8 cellular contexts compared by ENCODE assay signal in genomic region chr1:40257688-40258444, GRCh38. TPM values are rescaled to one million over a fixed set of nuclear protein-coding genes. Genes with fewer than 3 reads are reported as not detected.
DNase-seq lines count a peak whose midpoint lies in the region; ATAC-seq and TF ChIP-seq lines count a peak whose summit lies in the region.

ZMPSTE24 (plus strand) TSS chr1:40258236; CDS start chr1:40258272, 36 bp downstream.

- peak within 1 kb of the TSS; percentile 98 for H3K4me3 Mint-ChIP-seq in activated naive CD8-positive, alpha-beta T cell

- 0 to 1% methylated on average over 32 to 48 of the region's 48 CpGs for WGBS in testis, 2 donors

- peaks cover 15% of the 10 kb centered on the region for H3K4me1 ChIP-seq in testis

- ATAC-seq in HG02610 (IDR thresholded peaks at IDR 0.05; ENCODE audit: unreplicated experiment) (peak; percentile 93), omental fat pad (ENCODE audit: low FRiP score) (peak; percentile 98)

- H3K9me3 ChIP-seq in testis, result no peaks in the 10 kb centered on the region

- no peaks in the 10 kb centered on the region for H3K36me3 ChIP-seq in testis (ENCODE audit: low read depth, missing control alignments)

- H3K9me3 Mint-ChIP-seq in activated naive CD8-positive, alpha-beta T cell (ENCODE audit: low read depth), result no peaks in the 10 kb centered on the region

- H3K27ac ChIP-seq in testis, result peak within 1 kb of the TSS; percentile 89 to 95

- H3K4me3 ChIP-seq in GM08714 (ENCODE audit: low read length) (peak within 1 kb of the TSS; percentile 96), testis (peak within 1 kb of the TSS; percentile 88 to 92)

- peak in 1 of 3 donors; percentile 23 for TF ChIP-seq CTCF in omental fat pad (IDR thresholded peaks at IDR 0.05)
- no peak for TF ChIP-seq CTCF in testis (IDR thresholded peaks at IDR 0.05)

- peak; percentile 96 for DNase-seq in NCI-H1105 (lab: John Stamatoyannopoulos, UW)
- DNase-seq in SKM-1 treated with dmso at 0.1 percent for 144 hours (lab: John Stamatoyannopoulos, UW; ENCODE audit: unreplicated experiment), result peak; percentile 95
- DNase-seq in glomerular visceral epithelial cell (ENCODE audit: extremely low spot score), result peak; percentile 98
- DNase-seq in omental fat pad (ENCODE audit: low spot score), result peak; percentile 78
- DNase-seq in testis, result peak; percentile 96

- intact Hi-C loops in testis (cut with DNase I; ENCODE audit: low total_unique reads), result no loop called here

- peak within 1 kb of the TSS; percentile 100 for H3K27ac Mint-ChIP-seq in activated naive CD8-positive, alpha-beta T cell

- peaks cover 15% of the 10 kb centered on the region for H3K36me3 Mint-ChIP-seq in activated naive CD8-positive, alpha-beta T cell

- H3K4me1 Mint-ChIP-seq in activated naive CD8-positive, alpha-beta T cell (ENCODE audit: low read depth), result peaks cover 52% of the 10 kb centered on the region

- no peaks in the 10 kb centered on the region for H3K27me3 ChIP-seq in testis

- peak; percentile 28 for TF ChIP-seq POLR2A in testis (IDR thresholded peaks at IDR 0.05)

- no peaks in the 10 kb centered on the region for H3K27me3 Mint-ChIP-seq in activated naive CD8-positive, alpha-beta T cell

RNA-seq across cellular contexts. Expression of gene ZMPSTE24, which starts in this region (rescaled TPM):
- total RNA-seq in omental fat pad, result 10 to 100 TPM; 34.8 to 38.3 (median 36.2) TPM
- 10 to 100 TPM; 30.4 to 31.3 TPM for total RNA-seq in testis
- 22.5 TPM for polyA plus RNA-seq in testis (ENCODE audit: insufficient read depth, low read depth, low replicate concordance)

Comparison
In these comparisons a context has a peak if more than half of its experiments do, and no peak if none do; other contexts are left out.
1. Peak in every context shown above with its lines: DNase-seq, ATAC-seq, H3K4me3 ChIP-seq and H3K27ac ChIP-seq.